In the genomic region with DNA sequence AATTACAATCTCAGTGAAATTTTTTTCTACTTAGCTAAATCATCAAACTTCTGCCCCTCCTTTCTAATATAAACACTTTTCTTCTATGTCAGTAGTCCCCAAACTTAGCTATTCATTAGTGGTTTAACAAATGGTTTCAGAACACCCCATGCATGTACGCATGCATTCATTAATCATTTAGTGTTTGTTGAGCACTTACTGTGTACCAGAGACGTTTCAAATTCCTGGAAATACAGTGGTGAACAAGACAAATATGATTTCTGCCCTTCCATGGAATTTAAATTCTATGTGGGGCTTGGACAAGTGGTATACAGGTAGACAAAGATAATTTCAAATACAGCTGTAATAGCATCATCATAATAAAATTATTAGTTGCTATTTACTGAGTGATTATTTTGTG, we compare ENCODE assay signal across 10 cellular contexts. TPM values are rescaled to one million over a fixed set of nuclear protein-coding genes. Genes with fewer than 3 reads are reported as not detected.
DNase-seq lines count a peak whose midpoint lies in the region; ATAC-seq and TF ChIP-seq lines count a peak whose summit lies in the region.
"Had no signal": no experiment of that assay in that cellular context is flagged by ENCODE, and none has a peak within 500 bp of the region (broad histone marks: within the 10 kb centered on the region; RNA-seq: fewer than 3 reads in every experiment).

No MANE protein-coding gene starts in this region.

- H3K9me3 ChIP-seq in iPS-18a (ENCODE audit: control insufficient read depth, low read depth, low read length) = no peaks in the 10 kb centered on the region

- no peaks in the 10 kb centered on the region for H3K27me3 Mint-ChIP-seq in activated T-cell treated with anti-CD3 and anti-CD28 coated beads, Interleukin-2, amount 50 U/mL, for 4 hours (ENCODE audit: low read depth)
- H3K27me3 Mint-ChIP-seq in activated CD8-positive, alpha-beta T cell treated with anti-CD3 and anti-CD28 coated beads for 36 hours = no peaks in the 10 kb centered on the region

- no peak for ATAC-seq in activated T-cell treated with anti-CD3 and anti-CD28 coated beads, Interleukin-2, amount 50 U/mL, for 4 hours
- no peak for ATAC-seq in activated CD8-positive, alpha-beta T cell treated with anti-CD3 and anti-CD28 coated beads for 36 hours
- no peak for ATAC-seq in stimulated activated effector memory CD8-positive, alpha-beta T cell treated with anti-CD3 and anti-CD28 coated beads, Interleukin-12 subunit alpha, Interleukin-12 subunit beta, amount 100 ng/mL, for 72 hours
- no peak for ATAC-seq in GM21447 (IDR thresholded peaks at IDR 0.05; ENCODE audit: unreplicated experiment)

- DNase-seq in activated T-cell treated with anti-CD3 and anti-CD28 coated beads, Interleukin-2, amount 50 U/mL, for 4 hours = no peak
- no peak for DNase-seq in activated T-cell treated with anti-CD3 and anti-CD28 coated beads for 4 hours
- no peak for DNase-seq in activated CD8-positive, alpha-beta T cell treated with anti-CD3 and anti-CD28 coated beads for 36 hours
- DNase-seq in stimulated activated effector memory CD8-positive, alpha-beta T cell treated with anti-CD3 and anti-CD28 coated beads, Interleukin-12 subunit alpha, Interleukin-12 subunit beta, amount 100 ng/mL, for 72 hours (ENCODE audit: low spot score in 2 of 2) = no peak
- DNase-seq in stimulated activated CD4-positive, alpha-beta T cell treated with anti-CD3 and anti-CD28 coated beads, Interleukin-4, amount 100 ng/mL, for 1 hour = no peak
- DNase-seq in NCI-H510A (lab: John Stamatoyannopoulos, UW) = no peak
- DNase-seq: activated effector memory CD4-positive, alpha-beta T cell treated with Interleukin-2 at 50 U/mL for 16 hours; hippocampal formation had no signal

- no peak overlapping the region for H3K27ac Mint-ChIP-seq in activated CD8-positive, alpha-beta T cell treated with anti-CD3 and anti-CD28 coated beads for 36 hours
- peak overlapping the region; percentile 96 for H3K27ac Mint-ChIP-seq in stimulated activated effector memory CD8-positive, alpha-beta T cell treated with anti-CD3 and anti-CD28 coated beads, Interleukin-12 subunit alpha, Interleukin-12 subunit beta, amount 100 ng/mL, for 72 hours

- no peaks in the 10 kb centered on the region for H3K36me3 ChIP-seq in iPS-18a (ENCODE audit: control insufficient read depth, low read depth, low read length)

- no peak overlapping the region for H3K9ac ChIP-seq in iPS-18a (ENCODE audit: low read length)

- H3K4me1 ChIP-seq in iPS-18a (ENCODE audit: control insufficient read depth, low read depth, low read length) = peaks cover 3% of the 10 kb centered on the region

- no peak overlapping the region for H3K27ac ChIP-seq in iPS-18a (ENCODE audit: low read length)

- H3K9me3 Mint-ChIP-seq in activated T-cell treated with anti-CD3 and anti-CD28 coated beads, Interleukin-2, amount 50 U/mL, for 4 hours = no peaks in the 10 kb centered on the region
- no peaks in the 10 kb centered on the region for H3K9me3 Mint-ChIP-seq in activated CD8-positive, alpha-beta T cell treated with anti-CD3 and anti-CD28 coated beads for 36 hours
- H3K9me3 Mint-ChIP-seq in stimulated activated effector memory CD8-positive, alpha-beta T cell treated with anti-CD3 and anti-CD28 coated beads, Interleukin-12 subunit alpha, Interleukin-12 subunit beta, amount 100 ng/mL, for 72 hours = peaks cover 2% of the 10 kb centered on the region

- peaks cover 6% of the 10 kb centered on the region for H3K36me3 Mint-ChIP-seq in activated T-cell treated with anti-CD3 and anti-CD28 coated beads, Interleukin-2, amount 50 U/mL, for 4 hours (ENCODE audit: insufficient read depth)
- H3K36me3 Mint-ChIP-seq in activated CD8-positive, alpha-beta T cell treated with anti-CD3 and anti-CD28 coated beads for 36 hours (ENCODE audit: low read depth) = no peaks in the 10 kb centered on the region
- H3K36me3 Mint-ChIP-seq in stimulated activated effector memory CD8-positive, alpha-beta T cell treated with anti-CD3 and anti-CD28 coated beads, Interleukin-12 subunit alpha, Interleukin-12 subunit beta, amount 100 ng/mL, for 72 hours = peaks cover 9% of the 10 kb centered on the region

- intact Hi-C loops in activated CD8-positive, alpha-beta T cell treated with anti-CD3 and anti-CD28 coated beads for 36 hours (cut with micrococcal nuclease) = no loop called here

- no peak for TF ChIP-seq CTCF in activated CD8-positive, alpha-beta T cell treated with anti-CD3 and anti-CD28 coated beads for 36 hours (IDR thresholded peaks at IDR 0.05)

- CTCF ChIA-PET in activated CD8-positive, alpha-beta T cell treated with anti-CD3 and anti-CD28 coated beads for 36 hours (lab: Charles Lee) = interaction anchor here (0.6 kb wide), 1 partner anchor 252 kb away, joined by 3 read pairs; no protein-coding TSS in a partner anchor

- no peaks in the 10 kb centered on the region for H3K27me3 ChIP-seq in iPS-18a (ENCODE audit: control insufficient read depth, insufficient read depth, low read length)

- POLR2A ChIA-PET in activated CD8-positive, alpha-beta T cell treated with anti-CD3 and anti-CD28 coated beads for 36 hours (lab: Charles Lee) = interaction anchor here (0.6 to 2.1 kb wide), 3 partner anchors 9 to 1075 kb away, joined by 3 to 6 read pairs (median 3); no protein-coding TSS in a partner anchor

- H3K4me3 ChIP-seq in iPS-18a (ENCODE audit: low read length) = peak overlapping the region; percentile 79

- H3K4me1 Mint-ChIP-seq in activated T-cell treated with anti-CD3 and anti-CD28 coated beads, Interleukin-2, amount 50 U/mL, for 4 hours (ENCODE audit: low read depth) = peaks cover 45% of the 10 kb centered on the region
- peaks cover 27% of the 10 kb centered on the region for H3K4me1 Mint-ChIP-seq in activated CD8-positive, alpha-beta T cell treated with anti-CD3 and anti-CD28 coated beads for 36 hours (ENCODE audit: low read depth)
- peaks cover 49% of the 10 kb centered on the region for H3K4me1 Mint-ChIP-seq in stimulated activated effector memory CD8-positive, alpha-beta T cell treated with anti-CD3 and anti-CD28 coated beads, Interleukin-12 subunit alpha, Interleukin-12 subunit beta, amount 100 ng/mL, for 72 hours

- H3K4me3 Mint-ChIP-seq in activated T-cell treated with anti-CD3 and anti-CD28 coated beads, Interleukin-2, amount 50 U/mL, for 4 hours = peak overlapping the region; percentile 98
- H3K4me3 Mint-ChIP-seq in activated CD8-positive, alpha-beta T cell treated with anti-CD3 and anti-CD28 coated beads for 36 hours = peak overlapping the region; percentile 81
- H3K4me3 Mint-ChIP-seq in stimulated activated effector memory CD8-positive, alpha-beta T cell treated with anti-CD3 and anti-CD28 coated beads, Interleukin-12 subunit alpha, Interleukin-12 subunit beta, amount 100 ng/mL, for 72 hours = peak overlapping the region; percentile 87

RNA-seq across cellular contexts. Expression of a gene that starts 1.5 kb away (rescaled TPM):
- total RNA-seq in activated T-cell treated with anti-CD3 and anti-CD28 coated beads, Interleukin-2, amount 50 U/mL, for 4 hours = 10 to 100 TPM; 21.4 to 24.8 (median 24.5) TPM
- total RNA-seq in activated CD8-positive, alpha-beta T cell treated with anti-CD3 and anti-CD28 coated beads for 36 hours = 10 to 100 TPM; 14.0 to 14.3 TPM
